In the genomic region with DNA sequence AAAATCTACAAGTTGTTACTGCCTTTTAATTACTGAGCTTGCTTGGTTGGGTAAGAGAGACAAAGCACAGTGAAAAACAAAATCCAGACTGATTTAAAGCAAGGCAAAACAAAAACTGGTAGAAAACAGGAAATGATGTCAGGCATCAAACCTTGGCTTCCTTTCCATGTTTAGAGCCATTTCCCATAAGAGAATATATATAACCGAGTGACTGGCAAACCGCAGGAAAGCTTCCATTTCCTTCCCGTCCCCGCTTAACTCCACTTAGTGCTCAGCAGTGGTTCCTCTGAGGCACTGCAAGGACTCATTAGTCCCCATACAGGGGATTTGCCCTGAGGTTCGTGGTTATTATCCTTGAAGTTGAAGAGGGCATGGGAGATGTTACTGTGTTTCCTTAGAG, we compare ENCODE assay signal across 13 cellular contexts.
DNase-seq lines count a peak whose midpoint lies in the region; ATAC-seq and TF ChIP-seq lines count a peak whose summit lies in the region.
"Had no signal": no experiment of that assay in that cellular context is flagged by ENCODE, and none has a peak within 500 bp of the region (broad histone marks: within the 10 kb centered on the region; RNA-seq: fewer than 3 reads in every experiment).

No MANE protein-coding gene starts in this region.

- intact Hi-C loops in heart left ventricle (cut with DNase I) = no loop called here
- intact Hi-C loops in right cardiac atrium (cut with DNase I) = no loop called here
- intact Hi-C loops in PC-3 (cut with micrococcal nuclease) = no loop called here

- BruUV-seq in PC-3 (replicated peaks; lab: Mats Ljungman, UMichigan) = no TSS peak

- H3K79me2 ChIP-seq in PC-3 (ENCODE audit: low read length) = no peaks in the 10 kb centered on the region

- H3K27me3 ChIP-seq in heart left ventricle (peaks cover 0 to 4% (median 0%) of the 10 kb centered on the region in 9 donors), right atrium auricular region (no peaks in the 10 kb centered on the region), right cardiac atrium (ENCODE audit: control insufficient read depth, insufficient read depth) (no peaks in the 10 kb centered on the region), thymus (ENCODE audit: control insufficient read depth, insufficient read depth) (no peaks in the 10 kb centered on the region), PC-3 (ENCODE audit: low read length) (no peaks in the 10 kb centered on the region)
- H3K27me3 ChIP-seq: BE2C had no signal

- no peaks in the 10 kb centered on the region for H3K9me2 ChIP-seq in PC-3 (replicated peaks; ENCODE audit: low read length)

- no peaks in the 10 kb centered on the region for H4K20me1 ChIP-seq in PC-3 (ENCODE audit: low read length)

- TF ChIP-seq CTCF in heart left ventricle (IDR thresholded peaks at IDR 0.05) = no peak
- no peak for TF ChIP-seq CTCF in right atrium auricular region (IDR thresholded peaks at IDR 0.05)
- TF ChIP-seq CTCF in PC-3 (conservative IDR thresholded peaks at IDR 0.05; ENCODE audit: low read depth, low read length) = no peak

- peak in 2 of 5 donors; percentile 29 to 32 for DNase-seq in heart left ventricle
- no peak for DNase-seq in right atrium auricular region (ENCODE audit: low spot score)
- peak; percentile 32 for DNase-seq in SK-N-MC (ENCODE audit: low read depth, low spot score)
- no peak for DNase-seq in right cardiac atrium
- no peak for DNase-seq in PC-3
- DNase-seq in HuH-7 (ENCODE audit: low spot score) = no peak
- DNase-seq: BE2C; mesenchymal stem cell; posterior cingulate gyrus; stimulated activated naive B cell treated with anti-CD40 and anti-IgM and Interleukin-4, amounts not matched to agents 10 μg/mL and 1 μg/mL and 100 μg/mL, for 72 hours had no signal

- H3K4me1 ChIP-seq in heart left ventricle (peaks cover 0 to 15% (median 0%) of the 10 kb centered on the region in 12 donors), right atrium auricular region (no peaks in the 10 kb centered on the region), right cardiac atrium (ENCODE audit: control insufficient read depth, insufficient read depth, low read length) (no peaks in the 10 kb centered on the region), thymus (ENCODE audit: control insufficient read depth, insufficient read depth, low read length) (no peaks in the 10 kb centered on the region), PC-3 (ENCODE audit: insufficient read depth, low read length) (no peaks in the 10 kb centered on the region)
- H3K4me1 ChIP-seq: BE2C had no signal

- peak overlapping the region in 11 of 12 donors; percentile 34 to 82 (median 52) for H3K27ac ChIP-seq in heart left ventricle
- no peak overlapping the region for H3K27ac ChIP-seq in right atrium auricular region
- no peak overlapping the region for H3K27ac ChIP-seq in SK-N-MC
- peak overlapping the region; percentile 52 for H3K27ac ChIP-seq in right cardiac atrium (ENCODE audit: low read length)
- peak overlapping the region; percentile 71 for H3K27ac ChIP-seq in thymus (ENCODE audit: low read depth)
- H3K27ac ChIP-seq in PC-3 (ENCODE audit: low read length) = no peak overlapping the region
- H3K27ac ChIP-seq: VCaP had no signal

- H3K9me3 ChIP-seq in heart left ventricle (peaks cover 0 to 9% (median 0%) of the 10 kb centered on the region in 12 donors), right atrium auricular region (peaks cover 0 to 8% of the 10 kb centered on the region in 2 donors), SK-N-MC (ENCODE audit: low read depth, low read length) (no peaks in the 10 kb centered on the region), right cardiac atrium (ENCODE audit: control insufficient read depth, low read length) (no peaks in the 10 kb centered on the region), thymus (ENCODE audit: control insufficient read depth) (peaks cover 1% of the 10 kb centered on the region), PC-3 (ENCODE audit: low read length) (no peaks in the 10 kb centered on the region)
- H3K9me3 ChIP-seq: BE2C had no signal

- no peak for TF ChIP-seq POLR2A in heart left ventricle (IDR thresholded peaks at IDR 0.05)

- CTCF ChIA-PET in PC-3 (lab: Charles Lee) = no interaction called here

- H2AFZ ChIP-seq in PC-3 (ENCODE audit: low read length) = no peak overlapping the region

- H3K4me3 ChIP-seq in heart left ventricle = no peak overlapping the region
- no peak overlapping the region for H3K4me3 ChIP-seq in right atrium auricular region
- no peak overlapping the region for H3K4me3 ChIP-seq in SK-N-MC
- no peak overlapping the region for H3K4me3 ChIP-seq in right cardiac atrium (ENCODE audit: low read length)
- no peak overlapping the region for H3K4me3 ChIP-seq in thymus (ENCODE audit: low read length)
- H3K4me3 ChIP-seq in PC-3 (ENCODE audit: low read length) = no peak overlapping the region

- H3K9ac ChIP-seq in SK-N-MC (ENCODE audit: insufficient read length) (no peak overlapping the region), PC-3 (ENCODE audit: low read length) (no peak overlapping the region)

- H3K4me2 ChIP-seq in PC-3 (ENCODE audit: low read length) = no peak overlapping the region

- 46 to 67% (median 52%) methylated on average over 5 of the region's 5 CpGs for WGBS in heart left ventricle, 4 donors
- WGBS in right cardiac atrium = 53% methylated on average over 5 of the region's 5 CpGs
- 16% methylated on average over 5 of the region's 5 CpGs for WGBS in thymus

- no peak overlapping the region for H3K27ac Mint-ChIP-seq in stimulated activated memory B cell treated with anti-CD40 and anti-IgM and Interleukin-4, amounts not matched to agents 10 μg/mL and 1 μg/mL and 100 μg/mL, for 72 hours
- H3K27ac Mint-ChIP-seq: stimulated activated naive B cell treated with anti-CD40 and anti-IgM and Interleukin-4, amounts not matched to agents 10 μg/mL and 1 μg/mL and 100 μg/mL, for 72 hours had no signal

- H3K4me1 Mint-ChIP-seq in stimulated activated memory B cell treated with anti-CD40 and anti-IgM and Interleukin-4, amounts not matched to agents 10 μg/mL and 1 μg/mL and 100 μg/mL, for 72 hours = peaks cover 17% of the 10 kb centered on the region

- H3K9me3 Mint-ChIP-seq in stimulated activated memory B cell treated with anti-CD40 and anti-IgM and Interleukin-4, amounts not matched to agents 10 μg/mL and 1 μg/mL and 100 μg/mL, for 72 hours = peaks cover 8% of the 10 kb centered on the region

- no peak overlapping the region for H3K4me3 Mint-ChIP-seq in stimulated activated memory B cell treated with anti-CD40 and anti-IgM and Interleukin-4, amounts not matched to agents 10 μg/mL and 1 μg/mL and 100 μg/mL, for 72 hours
- H3K4me3 Mint-ChIP-seq: stimulated activated naive B cell treated with anti-CD40 and anti-IgM and Interleukin-4, amounts not matched to agents 10 μg/mL and 1 μg/mL and 100 μg/mL, for 72 hours had no signal

- no peaks in the 10 kb centered on the region for H3F3A ChIP-seq in PC-3 (ENCODE audit: low read length, unreplicated experiment)

- POLR2A ChIA-PET in PC-3 (lab: Charles Lee; ENCODE audit: unreplicated experiment) = no interaction called here

- H3K27me3 Mint-ChIP-seq in stimulated activated memory B cell treated with anti-CD40 and anti-IgM and Interleukin-4, amounts not matched to agents 10 μg/mL and 1 μg/mL and 100 μg/mL, for 72 hours = no peaks in the 10 kb centered on the region
- H3K27me3 Mint-ChIP-seq: stimulated activated naive B cell treated with anti-CD40 and anti-IgM and Interleukin-4, amounts not matched to agents 10 μg/mL and 1 μg/mL and 100 μg/mL, for 72 hours had no signal

- ATAC-seq in heart left ventricle (peak; percentile 20 to 93 (median 52)), right cardiac atrium (peak; percentile 42 to 50), PC-3 (no peak)
- no peak for ATAC-seq in stimulated activated memory B cell treated with anti-CD40 and anti-IgM and Interleukin-4, amounts not matched to agents 10 μg/mL and 1 μg/mL and 100 μg/mL, for 72 hours
- ATAC-seq: stimulated activated naive B cell treated with anti-CD40 and anti-IgM and Interleukin-4, amounts not matched to agents 10 μg/mL and 1 μg/mL and 100 μg/mL, for 72 hours had no signal

- H3K36me3 Mint-ChIP-seq in stimulated activated memory B cell treated with anti-CD40 and anti-IgM and Interleukin-4, amounts not matched to agents 10 μg/mL and 1 μg/mL and 100 μg/mL, for 72 hours = peaks cover 9% of the 10 kb centered on the region

- H3K36me3 ChIP-seq in heart left ventricle (no peaks in the 10 kb centered on the region), right atrium auricular region (no peaks in the 10 kb centered on the region), SK-N-MC (ENCODE audit: insufficient read depth, low read length) (no peaks in the 10 kb centered on the region), thymus (ENCODE audit: control insufficient read depth, insufficient read depth) (no peaks in the 10 kb centered on the region), PC-3 (ENCODE audit: low read depth, low read length) (no peaks in the 10 kb centered on the region)
- H3K36me3 ChIP-seq: BE2C had no signal

Comparison
In these comparisons a context has a peak if more than half of its experiments do, and no peak if none do; other contexts are left out.
1. H3K27ac ChIP-seq: peak in heart left ventricle (11 of 12), right cardiac atrium (single experiment) and thymus (single experiment); none in right atrium auricular region (0 of 2), SK-N-MC (single experiment) and PC-3 (single experiment).
2. ATAC-seq: peak in heart left ventricle (4 of 4) and right cardiac atrium (2 of 2); none in stimulated activated memory B cell treated with anti-CD40 and anti-IgM and Interleukin-4, amounts not matched to agents 10 μg/mL and 1 μg/mL and 100 μg/mL, for 72 hours (single experiment) and PC-3 (single experiment).